In the genomic region with DNA sequence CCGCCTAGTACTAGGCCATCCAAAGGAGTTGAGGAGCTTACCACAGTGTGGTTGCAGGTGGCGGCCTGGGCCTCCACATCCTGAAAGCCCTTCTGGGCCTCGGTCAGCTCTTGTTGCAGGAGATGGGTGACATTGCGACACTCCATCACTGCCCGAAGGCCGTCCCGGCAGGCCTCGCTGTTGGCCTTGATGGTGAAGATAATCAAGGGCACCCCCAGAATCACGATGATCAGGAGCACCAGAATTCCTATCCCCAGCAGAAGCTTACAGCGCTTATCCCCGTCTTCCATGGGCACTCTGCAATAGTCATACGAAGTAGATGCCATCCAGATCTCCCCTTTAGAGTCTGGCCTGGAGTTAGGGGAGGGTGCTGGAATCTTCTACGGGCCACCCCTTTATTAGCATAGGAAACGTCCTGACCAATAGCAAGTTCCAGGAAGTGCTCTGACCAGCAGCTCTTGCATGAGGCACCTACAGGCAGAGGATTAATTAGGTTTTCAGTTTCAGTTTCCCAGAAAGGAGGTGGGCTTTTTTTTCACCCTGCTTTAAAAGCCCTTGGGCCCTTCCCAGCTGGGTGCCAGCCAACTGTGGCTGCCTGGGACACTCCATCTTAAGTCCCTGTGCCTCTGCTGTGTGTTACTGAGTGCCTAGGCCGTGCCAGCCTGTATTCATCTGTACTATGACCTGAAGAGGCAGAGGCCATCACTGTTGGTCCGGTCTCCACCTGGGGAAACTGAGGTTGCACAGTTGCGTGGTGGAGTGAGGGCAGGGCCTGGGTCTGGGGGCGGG, we compare ENCODE assay signal across 1 cellular context.
TF ChIP-seq lines count a peak whose summit lies in the region.

TSS of gene BST2 (minus strand) at position 381 of the 789 bp plus-strand sequence. CDS start at position 326, 55 bp downstream.

TF ChIP-seq in HepG2, 621 proteins besides CTCF, POLR2A, EP300 and RAD21 (continued from another document and continues in another):
- TF ChIP-seq ZNF891 (CRISPR knock-in tag; IDR thresholded peaks at IDR 0.05) (peak; percentile 85; the same call in 1 of the 2 replicates), ZNF788 (CRISPR knock-in tag; IDR thresholded peaks at IDR 0.05; ENCODE audit: borderline replicate concordance) (peak; percentile 73; the same call in 1 of the 2 replicates), ZSCAN21 (CRISPR knock-in tag; IDR thresholded peaks at IDR 0.05; ENCODE audit: borderline replicate concordance) (peak; percentile 21; the same call in 1 of the 2 replicates), POGZ (CRISPR knock-in tag; IDR thresholded peaks at IDR 0.05) (peak; percentile 55; the same call in 1 of the 2 replicates), PAX8 (CRISPR knock-in tag; IDR thresholded peaks at IDR 0.05; ENCODE audit: borderline replicate concordance) (no peak), CHD4 (IDR thresholded peaks at IDR 0.05; ENCODE audit: borderline replicate concordance, low read length) (no peak), KAT7 (CRISPR knock-in tag; IDR thresholded peaks at IDR 0.05; ENCODE audit: borderline replicate concordance) (peak; percentile 61; the same call in 1 of the 2 replicates), MIER2 (CRISPR knock-in tag; IDR thresholded peaks at IDR 0.05) (no peak), ATAD3A (CRISPR knock-in tag; IDR thresholded peaks at IDR 0.05) (no peak), MXI1 (IDR thresholded peaks at IDR 0.05; ENCODE audit: borderline replicate concordance, low read depth, low read length) (no peak; the same call in 2 of the 3 replicates), MAFF (IDR thresholded peaks at IDR 0.05; ENCODE audit: low read depth, low read length) (no peak), ZNF644 (CRISPR knock-in tag; IDR thresholded peaks at IDR 0.05; ENCODE audit: low read depth) (no peak), SYNCRIP (IDR thresholded peaks at IDR 0.05; ENCODE audit: insufficient read depth, low read depth, low read length) (no peak), SMYD3 (CRISPR knock-in tag; IDR thresholded peaks at IDR 0.05) (no peak), ZNF598 (CRISPR knock-in tag; IDR thresholded peaks at IDR 0.05; ENCODE audit: borderline replicate concordance) (peak; percentile 62; the same call in 1 of the 2 replicates), E2F1 (CRISPR knock-in tag; IDR thresholded peaks at IDR 0.05) (no peak), ZNF678 (CRISPR knock-in tag; IDR thresholded peaks at IDR 0.05) (no peak), YEATS4 (CRISPR knock-in tag; IDR thresholded peaks at IDR 0.05; ENCODE audit: borderline replicate concordance) (peak; percentile 68; the same call in 1 of the 2 replicates), TCF7L2 (IDR thresholded peaks at IDR 0.05; ENCODE audit: low read depth, low read length) (no peak), JUN (CRISPR knock-in tag; IDR thresholded peaks at IDR 0.05) (no peak), KDM3A (CRISPR knock-in tag; IDR thresholded peaks at IDR 0.05; ENCODE audit: low read depth) (0 out of 2 replicates have a peak, but pooled peaks have one; percentile 47), U2AF1 (optimal IDR thresholded peaks at IDR 0.05; ENCODE audit: low read depth, low read length) (no peak), HES4 (CRISPR knock-in tag; IDR thresholded peaks at IDR 0.05; ENCODE audit: borderline replicate concordance) (no peak), HOXA7 (CRISPR knock-in tag; IDR thresholded peaks at IDR 0.05) (no peak)
- TF ChIP-seq, protein P1, sequence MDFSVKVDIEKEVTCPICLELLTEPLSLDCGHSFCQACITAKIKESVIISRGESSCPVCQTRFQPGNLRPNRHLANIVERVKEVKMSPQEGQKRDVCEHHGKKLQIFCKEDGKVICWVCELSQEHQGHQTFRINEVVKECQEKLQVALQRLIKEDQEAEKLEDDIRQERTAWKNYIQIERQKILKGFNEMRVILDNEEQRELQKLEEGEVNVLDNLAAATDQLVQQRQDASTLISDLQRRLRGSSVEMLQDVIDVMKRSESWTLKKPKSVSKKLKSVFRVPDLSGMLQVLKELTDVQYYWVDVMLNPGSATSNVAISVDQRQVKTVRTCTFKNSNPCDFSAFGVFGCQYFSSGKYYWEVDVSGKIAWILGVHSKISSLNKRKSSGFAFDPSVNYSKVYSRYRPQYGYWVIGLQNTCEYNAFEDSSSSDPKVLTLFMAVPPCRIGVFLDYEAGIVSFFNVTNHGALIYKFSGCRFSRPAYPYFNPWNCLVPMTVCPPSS (IDR thresholded peaks at IDR 0.05), result no peak
- TF ChIP-seq, protein P2, sequence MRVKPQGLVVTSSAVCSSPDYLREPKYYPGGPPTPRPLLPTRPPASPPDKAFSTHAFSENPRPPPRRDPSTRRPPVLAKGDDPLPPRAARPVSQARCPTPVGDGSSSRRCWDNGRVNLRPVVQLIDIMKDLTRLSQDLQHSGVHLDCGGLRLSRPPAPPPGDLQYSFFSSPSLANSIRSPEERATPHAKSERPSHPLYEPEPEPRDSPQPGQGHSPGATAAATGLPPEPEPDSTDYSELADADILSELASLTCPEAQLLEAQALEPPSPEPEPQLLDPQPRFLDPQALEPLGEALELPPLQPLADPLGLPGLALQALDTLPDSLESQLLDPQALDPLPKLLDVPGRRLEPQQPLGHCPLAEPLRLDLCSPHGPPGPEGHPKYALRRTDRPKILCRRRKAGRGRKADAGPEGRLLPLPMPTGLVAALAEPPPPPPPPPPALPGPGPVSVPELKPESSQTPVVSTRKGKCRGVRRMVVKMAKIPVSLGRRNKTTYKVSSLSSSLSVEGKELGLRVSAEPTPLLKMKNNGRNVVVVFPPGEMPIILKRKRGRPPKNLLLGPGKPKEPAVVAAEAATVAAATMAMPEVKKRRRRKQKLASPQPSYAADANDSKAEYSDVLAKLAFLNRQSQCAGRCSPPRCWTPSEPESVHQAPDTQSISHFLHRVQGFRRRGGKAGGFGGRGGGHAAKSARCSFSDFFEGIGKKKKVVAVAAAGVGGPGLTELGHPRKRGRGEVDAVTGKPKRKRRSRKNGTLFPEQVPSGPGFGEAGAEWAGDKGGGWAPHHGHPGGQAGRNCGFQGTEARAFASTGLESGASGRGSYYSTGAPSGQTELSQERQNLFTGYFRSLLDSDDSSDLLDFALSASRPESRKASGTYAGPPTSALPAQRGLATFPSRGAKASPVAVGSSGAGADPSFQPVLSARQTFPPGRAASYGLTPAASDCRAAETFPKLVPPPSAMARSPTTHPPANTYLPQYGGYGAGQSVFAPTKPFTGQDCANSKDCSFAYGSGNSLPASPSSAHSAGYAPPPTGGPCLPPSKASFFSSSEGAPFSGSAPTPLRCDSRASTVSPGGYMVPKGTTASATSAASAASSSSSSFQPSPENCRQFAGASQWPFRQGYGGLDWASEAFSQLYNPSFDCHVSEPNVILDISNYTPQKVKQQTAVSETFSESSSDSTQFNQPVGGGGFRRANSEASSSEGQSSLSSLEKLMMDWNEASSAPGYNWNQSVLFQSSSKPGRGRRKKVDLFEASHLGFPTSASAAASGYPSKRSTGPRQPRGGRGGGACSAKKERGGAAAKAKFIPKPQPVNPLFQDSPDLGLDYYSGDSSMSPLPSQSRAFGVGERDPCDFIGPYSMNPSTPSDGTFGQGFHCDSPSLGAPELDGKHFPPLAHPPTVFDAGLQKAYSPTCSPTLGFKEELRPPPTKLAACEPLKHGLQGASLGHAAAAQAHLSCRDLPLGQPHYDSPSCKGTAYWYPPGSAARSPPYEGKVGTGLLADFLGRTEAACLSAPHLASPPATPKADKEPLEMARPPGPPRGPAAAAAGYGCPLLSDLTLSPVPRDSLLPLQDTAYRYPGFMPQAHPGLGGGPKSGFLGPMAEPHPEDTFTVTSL (CRISPR knock-in tag; IDR thresholded peaks at IDR 0.05; ENCODE audit: borderline replicate concordance), result no peak
- TF ChIP-seq, protein P3, sequence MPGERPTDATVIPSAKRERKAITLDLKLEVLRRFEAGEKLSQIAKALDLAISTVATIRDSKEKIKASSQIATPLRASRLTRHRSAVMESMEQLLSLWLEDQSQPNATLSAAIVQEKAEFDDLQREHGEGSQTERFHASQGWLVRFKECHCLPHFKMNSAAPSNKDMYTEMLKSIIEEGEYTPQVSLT (CRISPR knock-in tag; IDR thresholded peaks at IDR 0.05; ENCODE audit: borderline replicate concordance, low read depth), result no peak
- TF ChIP-seq, protein P4, sequence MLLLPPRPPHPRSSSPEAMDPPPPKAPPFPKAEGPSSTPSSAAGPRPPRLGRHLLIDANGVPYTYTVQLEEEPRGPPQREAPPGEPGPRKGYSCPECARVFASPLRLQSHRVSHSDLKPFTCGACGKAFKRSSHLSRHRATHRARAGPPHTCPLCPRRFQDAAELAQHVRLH (CRISPR knock-in tag; IDR thresholded peaks at IDR 0.05; ENCODE audit: borderline replicate concordance, low read depth), result peak; percentile 46; the same call in 1 of the 2 replicates
- TF ChIP-seq, protein P5, sequence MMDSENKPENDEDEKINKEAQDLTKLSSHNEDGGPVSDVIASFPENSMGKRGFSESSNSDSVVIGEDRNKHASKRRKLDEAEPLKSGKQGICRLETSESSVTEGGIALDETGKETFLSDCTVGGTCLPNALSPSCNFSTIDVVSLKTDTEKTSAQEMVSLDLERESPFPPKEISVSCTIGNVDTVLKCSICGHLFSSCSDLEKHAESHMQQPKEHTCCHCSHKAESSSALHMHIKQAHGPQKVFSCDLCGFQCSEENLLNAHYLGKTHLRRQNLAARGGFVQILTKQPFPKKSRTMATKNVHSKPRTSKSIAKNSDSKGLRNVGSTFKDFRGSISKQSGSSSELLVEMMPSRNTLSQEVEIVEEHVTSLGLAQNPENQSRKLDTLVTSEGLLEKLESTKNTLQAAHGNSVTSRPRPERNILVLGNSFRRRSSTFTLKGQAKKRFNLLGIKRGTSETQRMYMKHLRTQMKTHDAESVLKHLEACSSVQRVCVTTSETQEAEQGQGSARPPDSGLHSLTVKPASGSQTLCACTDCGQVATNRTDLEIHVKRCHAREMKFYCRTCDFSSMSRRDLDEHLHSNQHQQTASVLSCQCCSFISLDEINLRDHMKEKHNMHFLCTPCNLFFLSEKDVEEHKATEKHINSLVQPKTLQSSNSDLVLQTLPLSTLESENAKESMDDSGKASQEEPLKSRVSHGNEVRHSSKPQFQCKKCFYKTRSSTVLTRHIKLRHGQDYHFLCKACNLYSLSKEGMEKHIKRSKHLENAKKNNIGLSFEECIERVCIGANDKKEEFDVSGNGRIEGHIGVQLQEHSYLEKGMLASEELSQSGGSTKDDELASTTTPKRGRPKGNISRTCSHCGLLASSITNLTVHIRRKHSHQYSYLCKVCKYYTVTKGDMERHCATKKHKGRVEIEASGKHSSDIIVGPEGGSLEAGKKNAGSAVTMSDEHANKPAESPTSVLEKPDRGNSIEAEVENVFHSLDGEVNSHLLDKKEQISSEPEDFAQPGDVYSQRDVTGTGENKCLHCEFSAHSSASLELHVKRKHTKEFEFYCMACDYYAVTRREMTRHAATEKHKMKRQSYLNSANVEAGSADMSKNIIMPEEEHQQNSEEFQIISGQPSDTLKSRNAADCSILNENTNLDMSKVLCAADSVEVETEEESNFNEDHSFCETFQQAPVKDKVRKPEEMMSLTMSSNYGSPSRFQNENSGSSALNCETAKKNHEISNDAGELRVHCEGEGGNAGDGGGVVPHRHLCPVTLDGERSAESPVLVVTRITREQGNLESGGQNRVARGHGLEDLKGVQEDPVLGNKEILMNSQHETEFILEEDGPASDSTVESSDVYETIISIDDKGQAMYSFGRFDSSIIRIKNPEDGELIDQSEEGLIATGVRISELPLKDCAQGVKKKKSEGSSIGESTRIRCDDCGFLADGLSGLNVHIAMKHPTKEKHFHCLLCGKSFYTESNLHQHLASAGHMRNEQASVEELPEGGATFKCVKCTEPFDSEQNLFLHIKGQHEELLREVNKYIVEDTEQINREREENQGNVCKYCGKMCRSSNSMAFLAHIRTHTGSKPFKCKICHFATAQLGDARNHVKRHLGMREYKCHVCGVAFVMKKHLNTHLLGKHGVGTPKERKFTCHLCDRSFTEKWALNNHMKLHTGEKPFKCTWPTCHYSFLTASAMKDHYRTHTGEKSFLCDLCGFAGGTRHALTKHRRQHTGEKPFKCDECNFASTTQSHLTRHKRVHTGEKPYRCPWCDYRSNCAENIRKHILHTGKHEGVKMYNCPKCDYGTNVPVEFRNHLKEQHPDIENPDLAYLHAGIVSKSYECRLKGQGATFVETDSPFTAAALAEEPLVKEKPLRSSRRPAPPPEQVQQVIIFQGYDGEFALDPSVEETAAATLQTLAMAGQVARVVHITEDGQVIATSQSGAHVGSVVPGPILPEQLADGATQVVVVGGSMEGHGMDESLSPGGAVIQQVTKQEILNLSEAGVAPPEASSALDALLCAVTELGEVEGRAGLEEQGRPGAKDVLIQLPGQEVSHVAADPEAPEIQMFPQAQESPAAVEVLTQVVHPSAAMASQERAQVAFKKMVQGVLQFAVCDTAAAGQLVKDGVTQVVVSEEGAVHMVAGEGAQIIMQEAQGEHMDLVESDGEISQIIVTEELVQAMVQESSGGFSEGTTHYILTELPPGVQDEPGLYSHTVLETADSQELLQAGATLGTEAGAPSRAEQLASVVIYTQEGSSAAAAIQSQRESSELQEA (CRISPR knock-in tag; IDR thresholded peaks at IDR 0.05; ENCODE audit: not compliant biosample characterization), result no peak
- TF ChIP-seq, protein P6, sequence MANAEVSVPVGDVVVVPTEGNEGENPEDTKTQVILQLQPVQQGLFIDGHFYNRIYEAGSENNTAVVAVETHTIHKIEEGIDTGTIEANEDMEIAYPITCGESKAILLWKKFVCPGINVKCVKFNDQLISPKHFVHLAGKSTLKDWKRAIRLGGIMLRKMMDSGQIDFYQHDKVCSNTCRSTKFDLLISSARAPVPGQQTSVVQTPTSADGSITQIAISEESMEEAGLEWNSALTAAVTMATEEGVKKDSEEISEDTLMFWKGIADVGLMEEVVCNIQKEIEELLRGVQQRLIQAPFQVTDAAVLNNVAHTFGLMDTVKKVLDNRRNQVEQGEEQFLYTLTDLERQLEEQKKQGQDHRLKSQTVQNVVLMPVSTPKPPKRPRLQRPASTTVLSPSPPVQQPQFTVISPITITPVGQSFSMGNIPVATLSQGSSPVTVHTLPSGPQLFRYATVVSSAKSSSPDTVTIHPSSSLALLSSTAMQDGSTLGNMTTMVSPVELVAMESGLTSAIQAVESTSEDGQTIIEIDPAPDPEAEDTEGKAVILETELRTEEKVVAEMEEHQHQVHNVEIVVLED (CRISPR knock-in tag; IDR thresholded peaks at IDR 0.05; ENCODE audit: borderline replicate concordance), result no peak; the same call in 1 of the 2 replicates
